In the genomic region with DNA sequence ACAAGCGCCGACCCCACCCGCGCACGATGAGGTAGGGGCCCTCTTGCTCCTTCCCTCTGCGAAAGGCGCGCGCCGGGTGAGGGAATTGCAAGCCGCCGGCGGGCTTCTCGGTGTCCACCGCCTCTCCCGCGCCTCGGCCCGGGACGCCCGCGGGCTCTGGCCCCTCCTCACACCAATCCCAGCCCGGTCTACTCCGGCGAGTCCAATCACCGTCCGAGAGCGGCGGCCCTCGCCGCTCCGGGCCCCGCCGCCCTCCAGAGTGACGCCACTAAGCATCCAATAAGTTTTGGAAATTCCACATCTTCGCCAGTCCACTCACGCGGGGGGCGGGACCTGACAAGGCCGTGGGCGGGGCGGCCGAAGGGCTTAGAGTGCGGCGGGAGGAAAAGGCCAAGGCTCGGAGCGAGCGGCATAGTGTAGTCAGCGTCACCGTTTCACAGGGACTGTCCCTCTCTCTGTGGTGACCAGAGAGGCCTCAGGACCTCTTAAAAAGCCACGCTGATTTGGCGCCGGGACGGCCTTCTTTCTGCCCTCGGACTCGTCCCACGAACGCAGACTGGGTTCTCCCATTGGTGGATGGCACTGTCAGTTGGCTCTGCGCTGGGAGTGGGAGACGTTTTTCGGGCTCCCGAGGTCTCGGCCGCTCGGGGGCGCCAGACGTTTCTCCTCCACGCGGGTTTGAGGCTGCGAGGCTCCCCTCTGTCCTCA, we compare ENCODE assay signal across 8 cellular contexts. TPM values are rescaled to one million over a fixed set of nuclear protein-coding genes. Genes with fewer than 3 reads are reported as not detected.
A peak's percentile ranks its signal among the peaks of the same experiment; 100 is the strongest.
DNase-seq lines count a peak whose midpoint lies in the region; ATAC-seq and TF ChIP-seq lines count a peak whose summit lies in the region.

A gene with protein sequence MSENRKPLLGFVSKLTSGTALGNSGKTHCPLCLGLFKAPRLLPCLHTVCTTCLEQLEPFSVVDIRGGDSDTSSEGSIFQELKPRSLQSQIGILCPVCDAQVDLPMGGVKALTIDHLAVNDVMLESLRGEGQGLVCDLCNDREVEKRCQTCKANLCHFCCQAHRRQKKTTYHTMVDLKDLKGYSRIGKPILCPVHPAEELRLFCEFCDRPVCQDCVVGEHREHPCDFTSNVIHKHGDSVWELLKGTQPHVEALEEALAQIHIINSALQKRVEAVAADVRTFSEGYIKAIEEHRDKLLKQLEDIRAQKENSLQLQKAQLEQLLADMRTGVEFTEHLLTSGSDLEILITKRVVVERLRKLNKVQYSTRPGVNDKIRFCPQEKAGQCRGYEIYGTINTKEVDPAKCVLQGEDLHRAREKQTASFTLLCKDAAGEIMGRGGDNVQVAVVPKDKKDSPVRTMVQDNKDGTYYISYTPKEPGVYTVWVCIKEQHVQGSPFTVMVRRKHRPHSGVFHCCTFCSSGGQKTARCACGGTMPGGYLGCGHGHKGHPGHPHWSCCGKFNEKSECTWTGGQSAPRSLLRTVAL (minus strand): TSS at position 161 of the 708 bp plus-strand sequence. CDS start 548 bp downstream, outside the sequence.

- H3K4me1 ChIP-seq in adrenal gland (replicated peaks in 1 of 2) (peaks cover 5 to 14% of the 10 kb centered on the region in 2 donors), heart right ventricle (peaks cover 0 to 43% (median 25%) of the 10 kb centered on the region in 9 donors), upper lobe of left lung (peaks cover 6 to 14% (median 8%) of the 10 kb centered on the region in 4 donors)

- intact Hi-C loops in adrenal gland (cut with DNase I) (loop anchor here in 1 of 2 donors (10.0 kb wide), 1 partner anchor 163 kb away; no protein-coding TSS in a partner anchor), heart right ventricle (cut with DNase I) (loop anchor here in 9 of 10 donors (5.0 to 10.0 kb wide), 9 partner anchors 47 to 549 kb away; a partner anchor contains a TSS), posterior cingulate gyrus (cut with DNase I) (loop anchor here (2.0 to 5.0 kb wide), 3 partner anchors 53 to 246 kb away; a partner anchor contains a TSS)

- TF ChIP-seq POLR2A in adrenal gland (IDR thresholded peaks at IDR 0.05) = peak in 1 of 2 donors; percentile 55
- TF ChIP-seq POLR2A in upper lobe of left lung (IDR thresholded peaks at IDR 0.05) = peak in 1 of 4 donors; percentile 56

- no peaks in the 10 kb centered on the region for H3K9me3 ChIP-seq in adrenal gland (replicated peaks in 1 of 3)
- H3K9me3 ChIP-seq in heart right ventricle = no peaks in the 10 kb centered on the region
- no peaks in the 10 kb centered on the region for H3K9me3 ChIP-seq in upper lobe of left lung

- WGBS in adrenal gland, 4 donors = 0 to 4% (median 1%) methylated on average over 4 to 70 of the region's 70 CpGs
- 0 to 1% methylated on average over 65 to 70 of the region's 70 CpGs for WGBS in heart right ventricle, 2 donors
- WGBS in upper lobe of left lung, 2 donors = 0% methylated on average over 23 to 54 of the region's 70 CpGs

- H3K4me3 ChIP-seq in adrenal gland (peak within 1 kb of the TSS; percentile 13 to 74 (median 56)), heart right ventricle (peak within 1 kb of the TSS; percentile 46 to 89 (median 72)), upper lobe of left lung (peak within 1 kb of the TSS; percentile 49 to 73 (median 67))

- H3K27ac ChIP-seq in adrenal gland (peak within 1 kb of the TSS; percentile 78 to 96 (median 93)), heart right ventricle (peak within 1 kb of the TSS; percentile 80 to 97 (median 93)), upper lobe of left lung (peak within 1 kb of the TSS; percentile 80 to 90 (median 88))

- peak; percentile 94 for ATAC-seq in HG02678 (IDR thresholded peaks at IDR 0.05; ENCODE audit: unreplicated experiment)
- ATAC-seq in heart right ventricle = peak; percentile 97 to 99 (median 98)
- peak; percentile 98 to 99 for ATAC-seq in upper lobe of left lung (ENCODE audit: low FRiP score in 2 of 2)

- H3K27me3 ChIP-seq in adrenal gland = no peaks in the 10 kb centered on the region
- H3K27me3 ChIP-seq in heart right ventricle = no peaks in the 10 kb centered on the region
- H3K27me3 ChIP-seq in upper lobe of left lung = no peaks in the 10 kb centered on the region

- DNase-seq in NCI-H1105 treated with DMSO at 0.1 percent for 48 hours (lab: John Stamatoyannopoulos, UW) (peak; percentile 88), T follicular helper cell (ENCODE audit: low read depth) (peak; percentile 74), adrenal gland (peak; percentile 96 to 99 (median 97)), heart right ventricle (peak; percentile 96 to 98), posterior cingulate gyrus (peak; percentile 94 to 99 (median 97)), upper lobe of left lung (peak; percentile 96 to 98)

- H3K36me3 ChIP-seq in adrenal gland (replicated peaks in 1 of 2) (no peaks in the 10 kb centered on the region), heart right ventricle (peaks cover 0 to 4% (median 0%) of the 10 kb centered on the region in 9 donors), upper lobe of left lung (no peaks in the 10 kb centered on the region)

- TF ChIP-seq EP300 in upper lobe of left lung (IDR thresholded peaks at IDR 0.05) = no peak

- TF ChIP-seq CTCF in GM12873 (IDR thresholded peaks at IDR 0.05; ENCODE audit: insufficient read depth, low read depth, low read length, missing control alignments) (peak; percentile 82), adrenal gland (IDR thresholded peaks at IDR 0.05) (peak; percentile 43 to 76 (median 62)), heart right ventricle (IDR thresholded peaks at IDR 0.05) (peak; percentile 55 to 98 (median 79)), upper lobe of left lung (IDR thresholded peaks at IDR 0.05) (peak in 5 of 6 experiments; percentile 73 to 84 (median 79))

RNA-seq across cellular contexts. Expression of the gene that starts here (rescaled TPM):
- total RNA-seq in adrenal gland = 10 to 100 TPM in 1 of 8 donors, 1 to 10 TPM in 6, under 1 TPM in 1; 0.85 to 13.5 (median 3.6) TPM
- 10 to 100 TPM in 2 of 3 donors, 1 to 10 TPM in 1; 3.3 to 44.0 (median 29.9) TPM for polyA plus RNA-seq in adrenal gland
- total RNA-seq in heart right ventricle = 10 to 100 TPM in 8 of 10 donors, 1 to 10 TPM in 2; 7.5 to 21.6 (median 14.7) TPM
- polyA plus RNA-seq in heart right ventricle = 10 to 100 TPM in 1 of 2 donors, 1 to 10 TPM in 1; 1.3 to 21.1 TPM
- 1 to 10 TPM in 5 of 6 donors, under 1 TPM in 1; 0.30 to 7.3 (median 2.3) TPM for total RNA-seq in upper lobe of left lung

Comparison
In these comparisons a context has a peak if more than half of its experiments do, and no peak if none do; other contexts are left out.
1. Peak in every context shown above with its lines: DNase-seq, ATAC-seq, H3K4me3 ChIP-seq and H3K27ac ChIP-seq.